1 cellular context compared by ENCODE assay signal in the genomic region with DNA sequence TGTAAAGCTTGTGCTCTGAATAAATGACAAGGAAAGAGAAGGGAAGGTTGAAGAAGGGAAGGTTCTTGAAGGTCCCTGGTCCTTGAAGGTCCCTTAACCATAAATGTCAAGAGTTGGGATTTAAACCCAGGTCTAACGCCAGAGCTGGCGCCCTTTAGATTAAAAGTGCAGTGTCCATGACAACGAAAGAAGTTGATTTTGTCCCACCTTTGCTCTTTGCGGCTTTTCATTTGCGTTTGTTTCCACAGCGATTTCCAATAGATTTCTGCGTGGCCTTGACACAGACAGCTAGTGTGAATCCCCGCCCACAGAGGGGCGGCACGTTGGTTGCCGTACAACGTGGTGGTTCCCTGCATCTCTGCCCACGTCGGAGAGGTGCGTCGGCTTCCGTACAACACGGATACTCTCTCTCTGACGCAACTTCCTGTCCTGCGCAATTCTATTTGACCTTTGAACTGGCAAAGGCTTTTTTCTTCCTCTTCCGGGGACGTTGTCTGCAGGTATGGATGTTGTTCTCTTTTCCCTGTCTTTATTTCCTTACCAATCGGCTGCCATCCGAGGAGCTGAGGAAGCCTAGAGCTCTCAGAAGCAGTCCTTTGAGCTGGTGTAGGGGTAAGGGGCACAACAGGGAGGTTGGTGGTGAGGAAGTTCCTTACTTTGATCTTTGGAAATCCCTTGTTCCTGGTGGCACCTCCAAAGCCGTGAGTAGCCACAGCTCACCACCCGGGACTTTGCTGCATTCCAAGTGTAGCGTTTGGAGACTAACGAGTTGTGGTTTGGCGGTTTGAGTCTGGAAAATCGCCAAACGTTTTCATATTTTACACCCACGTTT.
A peak's percentile ranks its signal among the peaks of the same experiment; 100 is the strongest.
TF ChIP-seq lines count a peak whose summit lies in the region.

A gene (plus strand): TSS at position 476 of the 832 bp plus-strand sequence. CDS start 1,384 bp downstream, outside the sequence.

TF ChIP-seq in HepG2, 621 proteins besides CTCF, POLR2A, EP300 and RAD21 (continued from another document and continues in another):
- TF ChIP-seq, protein P1, sequence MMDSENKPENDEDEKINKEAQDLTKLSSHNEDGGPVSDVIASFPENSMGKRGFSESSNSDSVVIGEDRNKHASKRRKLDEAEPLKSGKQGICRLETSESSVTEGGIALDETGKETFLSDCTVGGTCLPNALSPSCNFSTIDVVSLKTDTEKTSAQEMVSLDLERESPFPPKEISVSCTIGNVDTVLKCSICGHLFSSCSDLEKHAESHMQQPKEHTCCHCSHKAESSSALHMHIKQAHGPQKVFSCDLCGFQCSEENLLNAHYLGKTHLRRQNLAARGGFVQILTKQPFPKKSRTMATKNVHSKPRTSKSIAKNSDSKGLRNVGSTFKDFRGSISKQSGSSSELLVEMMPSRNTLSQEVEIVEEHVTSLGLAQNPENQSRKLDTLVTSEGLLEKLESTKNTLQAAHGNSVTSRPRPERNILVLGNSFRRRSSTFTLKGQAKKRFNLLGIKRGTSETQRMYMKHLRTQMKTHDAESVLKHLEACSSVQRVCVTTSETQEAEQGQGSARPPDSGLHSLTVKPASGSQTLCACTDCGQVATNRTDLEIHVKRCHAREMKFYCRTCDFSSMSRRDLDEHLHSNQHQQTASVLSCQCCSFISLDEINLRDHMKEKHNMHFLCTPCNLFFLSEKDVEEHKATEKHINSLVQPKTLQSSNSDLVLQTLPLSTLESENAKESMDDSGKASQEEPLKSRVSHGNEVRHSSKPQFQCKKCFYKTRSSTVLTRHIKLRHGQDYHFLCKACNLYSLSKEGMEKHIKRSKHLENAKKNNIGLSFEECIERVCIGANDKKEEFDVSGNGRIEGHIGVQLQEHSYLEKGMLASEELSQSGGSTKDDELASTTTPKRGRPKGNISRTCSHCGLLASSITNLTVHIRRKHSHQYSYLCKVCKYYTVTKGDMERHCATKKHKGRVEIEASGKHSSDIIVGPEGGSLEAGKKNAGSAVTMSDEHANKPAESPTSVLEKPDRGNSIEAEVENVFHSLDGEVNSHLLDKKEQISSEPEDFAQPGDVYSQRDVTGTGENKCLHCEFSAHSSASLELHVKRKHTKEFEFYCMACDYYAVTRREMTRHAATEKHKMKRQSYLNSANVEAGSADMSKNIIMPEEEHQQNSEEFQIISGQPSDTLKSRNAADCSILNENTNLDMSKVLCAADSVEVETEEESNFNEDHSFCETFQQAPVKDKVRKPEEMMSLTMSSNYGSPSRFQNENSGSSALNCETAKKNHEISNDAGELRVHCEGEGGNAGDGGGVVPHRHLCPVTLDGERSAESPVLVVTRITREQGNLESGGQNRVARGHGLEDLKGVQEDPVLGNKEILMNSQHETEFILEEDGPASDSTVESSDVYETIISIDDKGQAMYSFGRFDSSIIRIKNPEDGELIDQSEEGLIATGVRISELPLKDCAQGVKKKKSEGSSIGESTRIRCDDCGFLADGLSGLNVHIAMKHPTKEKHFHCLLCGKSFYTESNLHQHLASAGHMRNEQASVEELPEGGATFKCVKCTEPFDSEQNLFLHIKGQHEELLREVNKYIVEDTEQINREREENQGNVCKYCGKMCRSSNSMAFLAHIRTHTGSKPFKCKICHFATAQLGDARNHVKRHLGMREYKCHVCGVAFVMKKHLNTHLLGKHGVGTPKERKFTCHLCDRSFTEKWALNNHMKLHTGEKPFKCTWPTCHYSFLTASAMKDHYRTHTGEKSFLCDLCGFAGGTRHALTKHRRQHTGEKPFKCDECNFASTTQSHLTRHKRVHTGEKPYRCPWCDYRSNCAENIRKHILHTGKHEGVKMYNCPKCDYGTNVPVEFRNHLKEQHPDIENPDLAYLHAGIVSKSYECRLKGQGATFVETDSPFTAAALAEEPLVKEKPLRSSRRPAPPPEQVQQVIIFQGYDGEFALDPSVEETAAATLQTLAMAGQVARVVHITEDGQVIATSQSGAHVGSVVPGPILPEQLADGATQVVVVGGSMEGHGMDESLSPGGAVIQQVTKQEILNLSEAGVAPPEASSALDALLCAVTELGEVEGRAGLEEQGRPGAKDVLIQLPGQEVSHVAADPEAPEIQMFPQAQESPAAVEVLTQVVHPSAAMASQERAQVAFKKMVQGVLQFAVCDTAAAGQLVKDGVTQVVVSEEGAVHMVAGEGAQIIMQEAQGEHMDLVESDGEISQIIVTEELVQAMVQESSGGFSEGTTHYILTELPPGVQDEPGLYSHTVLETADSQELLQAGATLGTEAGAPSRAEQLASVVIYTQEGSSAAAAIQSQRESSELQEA (CRISPR knock-in tag; IDR thresholded peaks at IDR 0.05; ENCODE audit: not compliant biosample characterization): no peak
- peak; percentile 42; the same call in 1 of the 2 replicates for TF ChIP-seq CHD2 (IDR thresholded peaks at IDR 0.05; ENCODE audit: low read depth, low read length)
- TF ChIP-seq, protein P2, sequence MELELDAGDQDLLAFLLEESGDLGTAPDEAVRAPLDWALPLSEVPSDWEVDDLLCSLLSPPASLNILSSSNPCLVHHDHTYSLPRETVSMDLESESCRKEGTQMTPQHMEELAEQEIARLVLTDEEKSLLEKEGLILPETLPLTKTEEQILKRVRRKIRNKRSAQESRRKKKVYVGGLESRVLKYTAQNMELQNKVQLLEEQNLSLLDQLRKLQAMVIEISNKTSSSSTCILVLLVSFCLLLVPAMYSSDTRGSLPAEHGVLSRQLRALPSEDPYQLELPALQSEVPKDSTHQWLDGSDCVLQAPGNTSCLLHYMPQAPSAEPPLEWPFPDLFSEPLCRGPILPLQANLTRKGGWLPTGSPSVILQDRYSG (CRISPR knock-in tag; IDR thresholded peaks at IDR 0.05): no peak
- peak; percentile 56; the same call in 1 of the 2 replicates for TF ChIP-seq GATA4 (IDR thresholded peaks at IDR 0.05; ENCODE audit: borderline replicate concordance, low read depth)
- TF ChIP-seq ZFY (CRISPR knock-in tag; IDR thresholded peaks at IDR 0.05): peak; percentile 51; the same call in 1 of the 2 replicates
- no peak for TF ChIP-seq MLLT10 (CRISPR knock-in tag; IDR thresholded peaks at IDR 0.05)
- TF ChIP-seq ZBTB7A (CRISPR knock-in tag; IDR thresholded peaks at IDR 0.05): no peak
- no peak for TF ChIP-seq ZNF629 (CRISPR knock-in tag; conservative IDR thresholded peaks at IDR 0.05)
- peak; percentile 63 for TF ChIP-seq CBFB (CRISPR knock-in tag; IDR thresholded peaks at IDR 0.05)
- TF ChIP-seq, protein P3, sequence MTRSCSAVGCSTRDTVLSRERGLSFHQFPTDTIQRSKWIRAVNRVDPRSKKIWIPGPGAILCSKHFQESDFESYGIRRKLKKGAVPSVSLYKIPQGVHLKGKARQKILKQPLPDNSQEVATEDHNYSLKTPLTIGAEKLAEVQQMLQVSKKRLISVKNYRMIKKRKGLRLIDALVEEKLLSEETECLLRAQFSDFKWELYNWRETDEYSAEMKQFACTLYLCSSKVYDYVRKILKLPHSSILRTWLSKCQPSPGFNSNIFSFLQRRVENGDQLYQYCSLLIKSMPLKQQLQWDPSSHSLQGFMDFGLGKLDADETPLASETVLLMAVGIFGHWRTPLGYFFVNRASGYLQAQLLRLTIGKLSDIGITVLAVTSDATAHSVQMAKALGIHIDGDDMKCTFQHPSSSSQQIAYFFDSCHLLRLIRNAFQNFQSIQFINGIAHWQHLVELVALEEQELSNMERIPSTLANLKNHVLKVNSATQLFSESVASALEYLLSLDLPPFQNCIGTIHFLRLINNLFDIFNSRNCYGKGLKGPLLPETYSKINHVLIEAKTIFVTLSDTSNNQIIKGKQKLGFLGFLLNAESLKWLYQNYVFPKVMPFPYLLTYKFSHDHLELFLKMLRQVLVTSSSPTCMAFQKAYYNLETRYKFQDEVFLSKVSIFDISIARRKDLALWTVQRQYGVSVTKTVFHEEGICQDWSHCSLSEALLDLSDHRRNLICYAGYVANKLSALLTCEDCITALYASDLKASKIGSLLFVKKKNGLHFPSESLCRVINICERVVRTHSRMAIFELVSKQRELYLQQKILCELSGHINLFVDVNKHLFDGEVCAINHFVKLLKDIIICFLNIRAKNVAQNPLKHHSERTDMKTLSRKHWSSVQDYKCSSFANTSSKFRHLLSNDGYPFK (CRISPR knock-in tag; IDR thresholded peaks at IDR 0.05; ENCODE audit: borderline replicate concordance): peak; percentile 49; the same call in 1 of the 2 replicates
- TF ChIP-seq ETV6 (CRISPR knock-in tag; conservative IDR thresholded peaks at IDR 0.05): peak; percentile 42; the same call in 1 of the 2 replicates
- TF ChIP-seq PHF5A (CRISPR knock-in tag; IDR thresholded peaks at IDR 0.05; ENCODE audit: low read depth, unreplicated experiment): peak; percentile 53
- TF ChIP-seq ZNF746 (CRISPR knock-in tag; IDR thresholded peaks at IDR 0.05): peak; percentile 37; the same call in 1 of the 2 replicates
- no peak for TF ChIP-seq U2AF2 (IDR thresholded peaks at IDR 0.05; ENCODE audit: low read depth, low read length)
- TF ChIP-seq ZNF556 (CRISPR knock-in tag; IDR thresholded peaks at IDR 0.05; ENCODE audit: borderline replicate concordance): no peak; the same call in 1 of the 2 replicates
- no peak; the same call in 1 of the 2 replicates for TF ChIP-seq TGIF2 (CRISPR knock-in tag; IDR thresholded peaks at IDR 0.05)
- TF ChIP-seq GABPA (IDR thresholded peaks at IDR 0.05; ENCODE audit: low read depth, low read length): peak; percentile 85
- peak; percentile 100 for TF ChIP-seq GABPA (CRISPR knock-in tag; IDR thresholded peaks at IDR 0.05; ENCODE audit: low read depth)
- TF ChIP-seq, protein P4, sequence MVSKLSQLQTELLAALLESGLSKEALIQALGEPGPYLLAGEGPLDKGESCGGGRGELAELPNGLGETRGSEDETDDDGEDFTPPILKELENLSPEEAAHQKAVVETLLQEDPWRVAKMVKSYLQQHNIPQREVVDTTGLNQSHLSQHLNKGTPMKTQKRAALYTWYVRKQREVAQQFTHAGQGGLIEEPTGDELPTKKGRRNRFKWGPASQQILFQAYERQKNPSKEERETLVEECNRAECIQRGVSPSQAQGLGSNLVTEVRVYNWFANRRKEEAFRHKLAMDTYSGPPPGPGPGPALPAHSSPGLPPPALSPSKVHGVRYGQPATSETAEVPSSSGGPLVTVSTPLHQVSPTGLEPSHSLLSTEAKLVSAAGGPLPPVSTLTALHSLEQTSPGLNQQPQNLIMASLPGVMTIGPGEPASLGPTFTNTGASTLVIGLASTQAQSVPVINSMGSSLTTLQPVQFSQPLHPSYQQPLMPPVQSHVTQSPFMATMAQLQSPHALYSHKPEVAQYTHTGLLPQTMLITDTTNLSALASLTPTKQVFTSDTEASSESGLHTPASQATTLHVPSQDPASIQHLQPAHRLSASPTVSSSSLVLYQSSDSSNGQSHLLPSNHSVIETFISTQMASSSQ (IDR thresholded peaks at IDR 0.05; ENCODE audit: low read depth): no peak
- TF ChIP-seq, protein P4 (CRISPR knock-in tag; IDR thresholded peaks at IDR 0.05; ENCODE audit: borderline replicate concordance): no peak
- no peak for TF ChIP-seq XRCC5 (optimal IDR thresholded peaks at IDR 0.05; ENCODE audit: low read length)
- no peak for TF ChIP-seq U2AF1 (optimal IDR thresholded peaks at IDR 0.05; ENCODE audit: low read depth, low read length)
- TF ChIP-seq KLF6 (CRISPR knock-in tag; IDR thresholded peaks at IDR 0.05): 0 out of 2 replicates have a peak, but pooled peaks have one; percentile 32
- TF ChIP-seq TCF12 (IDR thresholded peaks at IDR 0.05): no peak
- TF ChIP-seq TCF12 (CRISPR knock-in tag; IDR thresholded peaks at IDR 0.05): no peak
- TF ChIP-seq, protein P5, sequence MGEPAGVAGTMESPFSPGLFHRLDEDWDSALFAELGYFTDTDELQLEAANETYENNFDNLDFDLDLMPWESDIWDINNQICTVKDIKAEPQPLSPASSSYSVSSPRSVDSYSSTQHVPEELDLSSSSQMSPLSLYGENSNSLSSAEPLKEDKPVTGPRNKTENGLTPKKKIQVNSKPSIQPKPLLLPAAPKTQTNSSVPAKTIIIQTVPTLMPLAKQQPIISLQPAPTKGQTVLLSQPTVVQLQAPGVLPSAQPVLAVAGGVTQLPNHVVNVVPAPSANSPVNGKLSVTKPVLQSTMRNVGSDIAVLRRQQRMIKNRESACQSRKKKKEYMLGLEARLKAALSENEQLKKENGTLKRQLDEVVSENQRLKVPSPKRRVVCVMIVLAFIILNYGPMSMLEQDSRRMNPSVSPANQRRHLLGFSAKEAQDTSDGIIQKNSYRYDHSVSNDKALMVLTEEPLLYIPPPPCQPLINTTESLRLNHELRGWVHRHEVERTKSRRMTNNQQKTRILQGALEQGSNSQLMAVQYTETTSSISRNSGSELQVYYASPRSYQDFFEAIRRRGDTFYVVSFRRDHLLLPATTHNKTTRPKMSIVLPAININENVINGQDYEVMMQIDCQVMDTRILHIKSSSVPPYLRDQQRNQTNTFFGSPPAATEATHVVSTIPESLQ (CRISPR knock-in tag; conservative IDR thresholded peaks at IDR 0.05): no peak
- TF ChIP-seq, protein P6, sequence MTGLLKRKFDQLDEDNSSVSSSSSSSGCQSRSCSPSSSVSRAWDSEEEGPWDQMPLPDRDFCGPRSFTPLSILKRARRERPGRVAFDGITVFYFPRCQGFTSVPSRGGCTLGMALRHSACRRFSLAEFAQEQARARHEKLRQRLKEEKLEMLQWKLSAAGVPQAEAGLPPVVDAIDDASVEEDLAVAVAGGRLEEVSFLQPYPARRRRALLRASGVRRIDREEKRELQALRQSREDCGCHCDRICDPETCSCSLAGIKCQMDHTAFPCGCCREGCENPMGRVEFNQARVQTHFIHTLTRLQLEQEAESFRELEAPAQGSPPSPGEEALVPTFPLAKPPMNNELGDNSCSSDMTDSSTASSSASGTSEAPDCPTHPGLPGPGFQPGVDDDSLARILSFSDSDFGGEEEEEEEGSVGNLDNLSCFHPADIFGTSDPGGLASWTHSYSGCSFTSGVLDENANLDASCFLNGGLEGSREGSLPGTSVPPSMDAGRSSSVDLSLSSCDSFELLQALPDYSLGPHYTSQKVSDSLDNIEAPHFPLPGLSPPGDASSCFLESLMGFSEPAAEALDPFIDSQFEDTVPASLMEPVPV (CRISPR knock-in tag; IDR thresholded peaks at IDR 0.05): peak; percentile 76
- no peak for TF ChIP-seq AGO1 (IDR thresholded peaks at IDR 0.05; ENCODE audit: low read depth, low read length, poor library complexity, severe bottlenecking)
- peak; percentile 49; the same call in 1 of the 2 replicates for TF ChIP-seq ZNF773 (CRISPR knock-in tag; IDR thresholded peaks at IDR 0.05; ENCODE audit: borderline replicate concordance)
- TF ChIP-seq BRCA1 (CRISPR knock-in tag; IDR thresholded peaks at IDR 0.05): no peak
- TF ChIP-seq, protein P7, sequence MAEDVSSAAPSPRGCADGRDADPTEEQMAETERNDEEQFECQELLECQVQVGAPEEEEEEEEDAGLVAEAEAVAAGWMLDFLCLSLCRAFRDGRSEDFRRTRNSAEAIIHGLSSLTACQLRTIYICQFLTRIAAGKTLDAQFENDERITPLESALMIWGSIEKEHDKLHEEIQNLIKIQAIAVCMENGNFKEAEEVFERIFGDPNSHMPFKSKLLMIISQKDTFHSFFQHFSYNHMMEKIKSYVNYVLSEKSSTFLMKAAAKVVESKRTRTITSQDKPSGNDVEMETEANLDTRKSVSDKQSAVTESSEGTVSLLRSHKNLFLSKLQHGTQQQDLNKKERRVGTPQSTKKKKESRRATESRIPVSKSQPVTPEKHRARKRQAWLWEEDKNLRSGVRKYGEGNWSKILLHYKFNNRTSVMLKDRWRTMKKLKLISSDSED (CRISPR knock-in tag; IDR thresholded peaks at IDR 0.05): no peak
- peak; percentile 88 for TF ChIP-seq GATAD1 (CRISPR knock-in tag; IDR thresholded peaks at IDR 0.05)
